Comparison of ENCODE assay signal across 13 cellular contexts in the genomic region with DNA sequence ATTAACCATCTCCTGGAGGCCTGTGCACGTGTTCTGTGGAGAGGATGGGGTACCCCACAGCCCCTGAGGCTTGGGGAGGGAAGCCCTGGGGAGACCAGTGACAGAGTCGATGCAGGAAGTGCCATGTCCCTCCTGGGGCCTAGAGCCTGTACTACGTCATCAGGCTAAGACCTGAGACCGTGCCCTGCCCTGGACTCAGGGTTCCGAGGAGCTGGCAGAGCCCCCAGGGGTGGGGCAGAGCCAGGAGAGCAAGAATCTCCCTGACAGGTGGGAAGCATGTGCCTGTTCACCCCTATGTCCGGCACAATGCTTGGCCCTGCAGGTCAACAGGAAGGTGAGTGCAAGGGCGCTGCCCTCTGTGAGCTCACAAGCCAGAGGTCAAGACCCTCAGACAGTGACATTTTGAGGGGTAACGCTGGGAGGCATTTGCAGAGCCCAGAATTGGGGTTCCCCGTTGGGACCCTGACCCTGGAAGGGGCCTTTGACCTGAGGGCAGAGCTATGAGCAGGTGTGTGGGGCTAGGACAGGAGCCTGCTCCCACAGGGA.
DNase-seq lines count a peak whose midpoint lies in the region; ATAC-seq and TF ChIP-seq lines count a peak whose summit lies in the region.
"Had no signal": no experiment of that assay in that cellular context is flagged by ENCODE, and none has a peak within 500 bp of the region (broad histone marks: within the 10 kb centered on the region; RNA-seq: fewer than 3 reads in every experiment).

No MANE protein-coding gene starts in this region.

- DNase-seq in stimulated activated naive CD8-positive, alpha-beta T cell treated with anti-CD3 and anti-CD28 coated beads, Interleukin-15, amount 100 ng/mL, for 72 hours: no peak
- DNase-seq in stimulated activated naive CD8-positive, alpha-beta T cell treated with anti-CD3 and anti-CD28 coated beads, Interleukin-15, Interleukin-2, amounts not matched to agents 100 U/mL and 50 U/mL, for 24 hours: no peak
- DNase-seq in WTC11 (ENCODE audit: low spot score) (no peak), AG20443 (ENCODE audit: low spot score) (no peak), SKM-1 (lab: John Stamatoyannopoulos, UW; ENCODE audit: unreplicated experiment) (no peak)
- DNase-seq in CD4-positive, alpha-beta T cell: no peak
- DNase-seq: DMS 273 treated with DMSO at 0.1 percent for 48 hours, IMR-90 had no signal

- H3K36me3 ChIP-seq in iPS-15b (ENCODE audit: control insufficient read depth, insufficient read depth, low read length): no peaks in the 10 kb centered on the region

- no peak for TF ChIP-seq CTCF in WTC11 (IDR thresholded peaks at IDR 0.05)
- TF ChIP-seq CTCF in CD4-positive, alpha-beta T cell (IDR thresholded peaks at IDR 0.05): no peak

- H3K9ac ChIP-seq in iPS-15b (ENCODE audit: low read depth, low read length): peak overlapping the region; percentile 37

- H3K27ac Mint-ChIP-seq in stimulated activated naive CD8-positive, alpha-beta T cell treated with anti-CD3 and anti-CD28 coated beads, Interleukin-15, amount 100 ng/mL, for 72 hours: no peak overlapping the region
- no peak overlapping the region for H3K27ac Mint-ChIP-seq in WTC11
- no peak overlapping the region for H3K27ac Mint-ChIP-seq in CD4-positive, alpha-beta T cell
- H3K27ac Mint-ChIP-seq: CD4-positive, CD25-positive, alpha-beta regulatory T cell; GM23338 had no signal

- H3K9me3 ChIP-seq in iPS-15b (ENCODE audit: control insufficient read depth, insufficient read depth, low read length): no peaks in the 10 kb centered on the region
- no peaks in the 10 kb centered on the region for H3K9me3 ChIP-seq in CD4-positive, alpha-beta T cell (ENCODE audit: control insufficient read depth, low read length)

- H3K27me3 Mint-ChIP-seq in stimulated activated naive CD8-positive, alpha-beta T cell treated with anti-CD3 and anti-CD28 coated beads, Interleukin-15, amount 100 ng/mL, for 72 hours: no peaks in the 10 kb centered on the region
- no peaks in the 10 kb centered on the region; the same call in 1 of the 2 replicates for H3K27me3 Mint-ChIP-seq in WTC11 (ENCODE audit: low read depth)
- peaks cover 24% of the 10 kb centered on the region for H3K27me3 Mint-ChIP-seq in CD4-positive, alpha-beta T cell
- H3K27me3 Mint-ChIP-seq: CD4-positive, CD25-positive, alpha-beta regulatory T cell had no signal

- no peaks in the 10 kb centered on the region for H3K9me3 Mint-ChIP-seq in stimulated activated naive CD8-positive, alpha-beta T cell treated with anti-CD3 and anti-CD28 coated beads, Interleukin-15, amount 100 ng/mL, for 72 hours
- no peaks in the 10 kb centered on the region for H3K9me3 Mint-ChIP-seq in WTC11
- no peaks in the 10 kb centered on the region for H3K9me3 Mint-ChIP-seq in CD4-positive, alpha-beta T cell
- H3K9me3 Mint-ChIP-seq: GM23338, H9 had no signal

- POLR2A ChIA-PET in WTC11 (lab: Charles Lee): interaction anchor here (0.9 to 1.4 kb wide), 3 partner anchors 21 to 456 kb away, joined by 3 to 4 read pairs (median 3); no protein-coding TSS in a partner anchor
- POLR2A ChIA-PET in CD4-positive, alpha-beta T cell (lab: Charles Lee): no interaction called here

- H3K4me1 Mint-ChIP-seq in stimulated activated naive CD8-positive, alpha-beta T cell treated with anti-CD3 and anti-CD28 coated beads, Interleukin-15, amount 100 ng/mL, for 72 hours: no peaks in the 10 kb centered on the region
- H3K4me1 Mint-ChIP-seq in WTC11: peaks cover 11% of the 10 kb centered on the region
- H3K4me1 Mint-ChIP-seq in CD4-positive, alpha-beta T cell (ENCODE audit: low read depth): no peaks in the 10 kb centered on the region

- H3K4me3 ChIP-seq in iPS-15b (ENCODE audit: low read depth, low read length): no peak overlapping the region
- H3K4me3 ChIP-seq: GM12878, GM23338 had no signal

- CTCF ChIA-PET in WTC11 (lab: Charles Lee): interaction anchor here (0.6 to 2.1 kb wide), 53 partner anchors 9 to 678 kb away, joined by 3 to 127 read pairs (median 5); no protein-coding TSS in a partner anchor
- CTCF ChIA-PET in CD4-positive, alpha-beta T cell (lab: Charles Lee): interaction anchor here (1.1 kb wide), 1 partner anchor 679 kb away, joined by 3 read pairs; no protein-coding TSS in a partner anchor

- intact Hi-C loops in CD4-positive, alpha-beta T cell (cut with DNase I, micrococcal nuclease): no loop called here

- H3K4me3 Mint-ChIP-seq in stimulated activated naive CD8-positive, alpha-beta T cell treated with anti-CD3 and anti-CD28 coated beads, Interleukin-15, amount 100 ng/mL, for 72 hours: no peak overlapping the region
- H3K4me3 Mint-ChIP-seq in WTC11: no peak overlapping the region
- H3K4me3 Mint-ChIP-seq in CD4-positive, alpha-beta T cell: no peak overlapping the region
- H3K4me3 Mint-ChIP-seq: CD4-positive, CD25-positive, alpha-beta regulatory T cell; GM23338; H9 had no signal

- H3K4me1 ChIP-seq in iPS-15b (ENCODE audit: control insufficient read depth, insufficient read depth, low read length): no peaks in the 10 kb centered on the region

- peak; percentile 12 for ATAC-seq in stimulated activated naive CD8-positive, alpha-beta T cell treated with anti-CD3 and anti-CD28 coated beads, Interleukin-15, amount 100 ng/mL, for 72 hours
- ATAC-seq in stimulated activated naive CD8-positive, alpha-beta T cell treated with anti-CD3 and anti-CD28 coated beads, Interleukin-15, Interleukin-2, amounts not matched to agents 100 U/mL and 50 U/mL, for 24 hours: no peak
- ATAC-seq in WTC11: no peak
- no peak for ATAC-seq in CD4-positive, alpha-beta T cell (ENCODE audit: poor library complexity)
- ATAC-seq: GM12878 had no signal

- no peaks in the 10 kb centered on the region for H3K36me3 Mint-ChIP-seq in WTC11
- no peaks in the 10 kb centered on the region for H3K36me3 Mint-ChIP-seq in CD4-positive, alpha-beta T cell (ENCODE audit: low read depth)
- H3K36me3 Mint-ChIP-seq: CD4-positive, CD25-positive, alpha-beta regulatory T cell had no signal

- no peak overlapping the region for H3K27ac ChIP-seq in CD4-positive, alpha-beta T cell (ENCODE audit: low read depth, low read length)

- no peaks in the 10 kb centered on the region for H3K27me3 ChIP-seq in iPS-15b (ENCODE audit: control insufficient read depth, insufficient read depth, low read length)
- H3K27me3 ChIP-seq in CD4-positive, alpha-beta T cell (ENCODE audit: control insufficient read depth, insufficient read depth, low read length): no peaks in the 10 kb centered on the region

TF ChIP-seq in WTC11, 78 proteins besides CTCF, POLR2A, EP300 and RAD21:
- TF ChIP-seq FOXP1 (CRISPR knock-in tag; IDR thresholded peaks at IDR 0.05; ENCODE audit: borderline replicate concordance) (0 out of 2 replicates have a peak, but pooled peaks have one; percentile 8), KAT7 (CRISPR knock-in tag; IDR thresholded peaks at IDR 0.05; ENCODE audit: borderline replicate concordance) (no peak)
